12 cellular contexts compared by ENCODE assay signal in genomic region chr11:127640822-127641485, GRCh38.
DNase-seq lines count a peak whose midpoint lies in the region; ATAC-seq and TF ChIP-seq lines count a peak whose summit lies in the region.
"Had no signal": no experiment of that assay in that cellular context is flagged by ENCODE, and none has a peak within 500 bp of the region (broad histone marks: within the 10 kb centered on the region; RNA-seq: fewer than 3 reads in every experiment).

No MANE protein-coding gene starts in this region.

- intact Hi-C loops in vagina (cut with DNase I) (no loop called here), Calu3 (cut with micrococcal nuclease; ENCODE audit: unreplicated experiment) (no loop called here), esophagus squamous epithelium (cut with DNase I) (no loop called here)

- no peak for TF ChIP-seq POLR2A in vagina (IDR thresholded peaks at IDR 0.05)
- no peak for TF ChIP-seq POLR2A in esophagus squamous epithelium (IDR thresholded peaks at IDR 0.05)

- no peak overlapping the region for H2AFZ ChIP-seq in neural cell (ENCODE audit: low read depth, low read length)

- no TSS peak for BruUV-seq in Calu3 (replicated peaks; lab: Mats Ljungman, UMichigan)

- no peaks in the 10 kb centered on the region for H3K79me2 ChIP-seq in neural cell (replicated peaks; ENCODE audit: insufficient read depth, low read length)

- CTCF ChIA-PET in Calu3 (lab: Charles Lee), result no interaction called here

- H3K4me1 ChIP-seq in SJCRH30 (peaks cover 22% of the 10 kb centered on the region), vagina (no peaks in the 10 kb centered on the region), esophagus squamous epithelium (no peaks in the 10 kb centered on the region)

- H3K27ac Mint-ChIP-seq in endothelial cell (ENCODE audit: unreplicated experiment) (no peak overlapping the region), Calu3 (ENCODE audit: unreplicated experiment) (no peak overlapping the region)
- H3K27ac Mint-ChIP-seq: CD4-positive, CD25-positive, alpha-beta regulatory T cell; IgD-negative memory B cell had no signal

- ATAC-seq in GM19043 (IDR thresholded peaks at IDR 0.05; ENCODE audit: low read depth, unreplicated experiment), result peak; percentile 46
- ATAC-seq in HG03025 (IDR thresholded peaks at IDR 0.05; ENCODE audit: low FRiP score, unreplicated experiment), result peak; percentile 74

- H3K9me3 Mint-ChIP-seq in endothelial cell (ENCODE audit: unreplicated experiment) (no peaks in the 10 kb centered on the region), Calu3 (ENCODE audit: low read depth, unreplicated experiment) (peaks cover 6% of the 10 kb centered on the region)

- TF ChIP-seq RAD21 in neural cell (conservative IDR thresholded peaks at IDR 0.05), result no peak

- H3K27me3 ChIP-seq in SJCRH30, result no peaks in the 10 kb centered on the region
- no peaks in the 10 kb centered on the region for H3K27me3 ChIP-seq in neural cell (ENCODE audit: insufficient read depth, low read depth, low read length)
- no peaks in the 10 kb centered on the region for H3K27me3 ChIP-seq in vagina
- no peaks in the 10 kb centered on the region for H3K27me3 ChIP-seq in esophagus squamous epithelium

- DNase-seq in SJCRH30, result peak; percentile 46 to 80
- DNase-seq in endothelial cell (ENCODE audit: low spot score), result no peak
- DNase-seq in vagina (ENCODE audit: extremely low spot score in 2 of 2), result no peak
- DNase-seq in Calu3, result no peak
- no peak for DNase-seq in esophagus squamous epithelium (lab: John Stamatoyannopoulos, UW)
- DNase-seq: CD4-positive, CD25-positive, alpha-beta regulatory T cell; cerebellar nuclear complex; stimulated activated naive CD4-positive, alpha-beta T cell treated with Interleukin-2 at 50 U/mL for 16 hours had no signal

- no peaks in the 10 kb centered on the region for H3K36me3 Mint-ChIP-seq in endothelial cell (ENCODE audit: low read depth, unreplicated experiment)
- H3K36me3 Mint-ChIP-seq in Calu3 (ENCODE audit: insufficient read depth, unreplicated experiment), result no peaks in the 10 kb centered on the region
- H3K36me3 Mint-ChIP-seq: CD4-positive, CD25-positive, alpha-beta regulatory T cell; IgD-negative memory B cell had no signal

- peak overlapping the region; percentile 1 for H3K9ac ChIP-seq in neural cell (ENCODE audit: low read length)

- TF ChIP-seq CTCF in neural cell (IDR thresholded peaks at IDR 0.05; ENCODE audit: poor library complexity, severe bottlenecking) (no peak), endothelial cell (IDR thresholded peaks at IDR 0.05; ENCODE audit: unreplicated experiment) (no peak), vagina (IDR thresholded peaks at IDR 0.05) (no peak), Calu3 (IDR thresholded peaks at IDR 0.05; ENCODE audit: unreplicated experiment) (no peak), esophagus squamous epithelium (IDR thresholded peaks at IDR 0.05) (no peak)

- H3K4me2 ChIP-seq in neural cell (ENCODE audit: low read length), result peak overlapping the region; percentile 30

- H3K4me3 Mint-ChIP-seq in endothelial cell (ENCODE audit: unreplicated experiment) (no peak overlapping the region), Calu3 (ENCODE audit: low read depth, unreplicated experiment) (no peak overlapping the region)
- H3K4me3 Mint-ChIP-seq: CD4-positive, CD25-positive, alpha-beta regulatory T cell; IgD-negative memory B cell had no signal

- no peaks in the 10 kb centered on the region for H3K27me3 Mint-ChIP-seq in endothelial cell (ENCODE audit: unreplicated experiment)
- H3K27me3 Mint-ChIP-seq in Calu3 (ENCODE audit: unreplicated experiment), result no peaks in the 10 kb centered on the region
- H3K27me3 Mint-ChIP-seq: CD4-positive, CD25-positive, alpha-beta regulatory T cell; IgD-negative memory B cell had no signal

- no peak for TF ChIP-seq EP300 in neural cell (conservative IDR thresholded peaks at IDR 0.05; ENCODE audit: poor library complexity, severe bottlenecking)

- H3K9me2 ChIP-seq in neural cell (ENCODE audit: insufficient read depth, low read length), result no peaks in the 10 kb centered on the region

- H3K4me1 Mint-ChIP-seq in endothelial cell (ENCODE audit: unreplicated experiment) (peaks cover 5% of the 10 kb centered on the region), Calu3 (ENCODE audit: low read depth, unreplicated experiment) (no peaks in the 10 kb centered on the region)
- H3K4me1 Mint-ChIP-seq: CD4-positive, CD25-positive, alpha-beta regulatory T cell; IgD-negative memory B cell had no signal

- no peaks in the 10 kb centered on the region for H4K20me1 ChIP-seq in neural cell (ENCODE audit: insufficient read depth)

- H3K36me3 ChIP-seq in SJCRH30, result no peaks in the 10 kb centered on the region
- no peaks in the 10 kb centered on the region for H3K36me3 ChIP-seq in neural cell (ENCODE audit: insufficient read depth, low read length)
- no peaks in the 10 kb centered on the region for H3K36me3 ChIP-seq in vagina
- no peaks in the 10 kb centered on the region for H3K36me3 ChIP-seq in esophagus squamous epithelium

- no peaks in the 10 kb centered on the region for H3F3A ChIP-seq in neural cell (ENCODE audit: insufficient read depth, low read length, poor library complexity, severe bottlenecking)

- H3K9me3 ChIP-seq in SJCRH30 (replicated peaks) (no peaks in the 10 kb centered on the region), neural cell (ENCODE audit: low read length) (no peaks in the 10 kb centered on the region), vagina (no peaks in the 10 kb centered on the region), esophagus squamous epithelium (no peaks in the 10 kb centered on the region)

- H3K27ac ChIP-seq in SJCRH30, result peak overlapping the region; percentile 69
- peak overlapping the region; percentile 58 for H3K27ac ChIP-seq in neural cell (ENCODE audit: low read length)
- no peak overlapping the region for H3K27ac ChIP-seq in vagina
- no peak overlapping the region for H3K27ac ChIP-seq in esophagus squamous epithelium

- no peak overlapping the region for H3K4me3 ChIP-seq in SJCRH30
- peak overlapping the region; percentile 33 for H3K4me3 ChIP-seq in neural cell (ENCODE audit: low read length)
- no peak overlapping the region for H3K4me3 ChIP-seq in vagina
- H3K4me3 ChIP-seq in esophagus squamous epithelium, result no peak overlapping the region

TF ChIP-seq in neural cell, 6 proteins besides CTCF, POLR2A, EP300 and RAD21:
- peak; percentile 9 for TF ChIP-seq REST (IDR thresholded peaks at IDR 0.05; ENCODE audit: borderline replicate concordance)
- TF ChIP-seq SMC3 (conservative IDR thresholded peaks at IDR 0.05; ENCODE audit: poor library complexity), result peak; percentile 14
- no peak for TF ChIP-seq TAF1 (IDR thresholded peaks at IDR 0.05; ENCODE audit: low read depth)
- TF ChIP-seq EZH2 (IDR thresholded peaks at IDR 0.05; ENCODE audit: borderline replicate concordance, insufficient read depth, low read length, poor library complexity, severe bottlenecking), result no peak
- no peak for TF ChIP-seq MXI1 (conservative IDR thresholded peaks at IDR 0.05; ENCODE audit: poor library complexity, severe bottlenecking)
- TF ChIP-seq POLR2AphosphoS5 (IDR thresholded peaks at IDR 0.05), result no peak

Comparison
In these comparisons a context has a peak if more than half of its experiments do, and no peak if none do; other contexts are left out.
1. DNase-seq: peak in SJCRH30 (2 of 2); none in endothelial cell (single experiment), vagina (0 of 2), Calu3 (single experiment) and esophagus squamous epithelium (single experiment).
2. H3K27ac ChIP-seq: peak in SJCRH30 (single experiment) and neural cell (single experiment); none in vagina (single experiment) and esophagus squamous epithelium (0 of 4).